20 cellular contexts compared by ENCODE assay signal in the genomic region with DNA sequence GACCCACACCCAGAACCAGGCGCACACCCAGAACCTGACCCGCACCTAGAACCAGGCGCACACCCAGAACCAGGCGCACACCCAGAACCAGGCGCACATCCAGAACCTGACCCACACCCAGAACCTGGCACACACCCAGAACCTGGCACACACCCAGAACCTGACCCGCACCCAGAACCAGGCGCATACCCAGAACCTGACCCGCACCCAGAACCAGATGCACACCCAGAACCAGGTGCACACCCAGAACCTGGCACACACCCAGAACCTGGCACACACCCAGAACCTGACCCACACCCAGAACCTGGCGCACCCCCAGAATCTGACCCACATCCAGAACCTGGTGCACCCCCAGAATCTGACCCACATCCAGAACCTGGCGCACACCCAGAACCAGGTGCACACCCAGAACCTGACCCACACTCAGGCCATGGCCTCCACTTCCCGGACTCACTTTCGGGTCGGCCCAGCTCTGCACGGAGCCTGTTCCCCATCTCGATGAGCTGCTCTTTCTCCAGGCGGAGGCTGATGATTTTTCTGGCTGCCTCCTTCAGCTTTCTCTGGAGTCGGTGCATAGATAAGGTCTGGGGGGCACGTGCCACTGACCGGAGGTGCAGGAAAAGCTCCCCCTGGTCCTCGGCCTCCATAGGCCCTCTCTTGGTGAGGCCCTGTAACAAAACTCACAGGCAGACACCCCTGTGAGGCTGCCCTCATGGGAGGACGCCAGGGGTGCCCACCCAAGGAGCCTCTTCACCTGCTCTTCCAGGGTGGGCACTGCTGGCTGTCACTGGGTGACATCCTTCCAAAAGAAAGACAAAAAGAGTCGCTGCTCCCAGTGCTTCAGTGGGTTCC.
"Had no signal": no experiment of that assay in that cellular context is flagged by ENCODE, and none has a peak within 500 bp of the region (broad histone marks: within the 10 kb centered on the region; RNA-seq: fewer than 3 reads in every experiment).

No MANE protein-coding gene starts in this region.

- H3K4me3 ChIP-seq: coronary artery, lower lobe of right lung, mucosa of descending colon, thyroid gland had no signal

- H3K27ac ChIP-seq: coronary artery, parathyroid adenoma, thyroid gland had no signal

- H3K9me3 Mint-ChIP-seq: activated B cell treated with CpG ODN at 0.5 μM for 24 hours; activated CD4-positive, alpha-beta memory T cell treated with anti-CD3 and anti-CD28 coated beads for 36 hours; activated naive CD8-positive, alpha-beta T cell treated with anti-CD3 and anti-CD28 coated beads for 36 hours had no signal

- H3K27ac Mint-ChIP-seq: activated B cell treated with CpG ODN at 0.5 μM for 24 hours; activated CD4-positive, alpha-beta memory T cell treated with anti-CD3 and anti-CD28 coated beads for 36 hours; activated CD4-positive, alpha-beta T cell treated with anti-CD3 and anti-CD28 coated beads for 36 hours; activated naive CD8-positive, alpha-beta T cell treated with anti-CD3 and anti-CD28 coated beads for 36 hours; nephron progenitor cell had no signal

- DNase-seq: activated B cell treated with CpG ODN at 0.5 μM for 24 hours; activated CD4-positive, alpha-beta memory T cell treated with anti-CD3 and anti-CD28 coated beads for 36 hours; activated CD4-positive, alpha-beta T cell treated with anti-CD3 and anti-CD28 coated beads for 36 hours; activated naive CD4-positive, alpha-beta T cell treated with Interleukin-2 at 50 U/mL for 16 hours; activated naive CD8-positive, alpha-beta T cell treated with anti-CD3 and anti-CD28 coated beads for 36 hours; activated T-cell treated with anti-CD3 and anti-CD28 coated beads, Interleukin-2, amount 50 U/mL, for 48 hours; cerebellar nuclear complex; lower lobe of right lung; mesendoderm; mucosa of descending colon; nephron progenitor cell; retina; stimulated activated CD4-positive, alpha-beta T cell treated with anti-CD3 and anti-CD28 coated beads, Interleukin-4, amount 100 ng/mL, for 1 hour; stimulated activated naive CD4-positive, alpha-beta T cell treated with Interleukin-2 at 50 U/mL for 16 hours; T-helper 9 cell; thyroid gland had no signal

- H3K4me3 Mint-ChIP-seq: activated B cell treated with CpG ODN at 0.5 μM for 24 hours; activated CD4-positive, alpha-beta memory T cell treated with anti-CD3 and anti-CD28 coated beads for 36 hours; activated CD4-positive, alpha-beta T cell treated with anti-CD3 and anti-CD28 coated beads for 36 hours; activated naive CD8-positive, alpha-beta T cell treated with anti-CD3 and anti-CD28 coated beads for 36 hours; nephron progenitor cell had no signal

- H3K4me1 Mint-ChIP-seq: activated B cell treated with CpG ODN at 0.5 μM for 24 hours had no signal

- H3K27me3 ChIP-seq: thyroid gland had no signal

- H3K27me3 Mint-ChIP-seq: activated B cell treated with CpG ODN at 0.5 μM for 24 hours; activated CD4-positive, alpha-beta memory T cell treated with anti-CD3 and anti-CD28 coated beads for 36 hours; activated CD4-positive, alpha-beta T cell treated with anti-CD3 and anti-CD28 coated beads for 36 hours; activated naive CD8-positive, alpha-beta T cell treated with anti-CD3 and anti-CD28 coated beads for 36 hours had no signal

- H3K36me3 ChIP-seq: thyroid gland had no signal

- ATAC-seq: activated CD4-positive, alpha-beta T cell treated with anti-CD3 and anti-CD28 coated beads for 36 hours had no signal

- FAIRE-seq: bronchial epithelial cell, urothelium cell line had no signal

- H3K9me3 ChIP-seq: lower lobe of right lung, mucosa of descending colon, thyroid gland had no signal

- H3K9ac ChIP-seq: parathyroid adenoma had no signal
